In the genomic region with DNA sequence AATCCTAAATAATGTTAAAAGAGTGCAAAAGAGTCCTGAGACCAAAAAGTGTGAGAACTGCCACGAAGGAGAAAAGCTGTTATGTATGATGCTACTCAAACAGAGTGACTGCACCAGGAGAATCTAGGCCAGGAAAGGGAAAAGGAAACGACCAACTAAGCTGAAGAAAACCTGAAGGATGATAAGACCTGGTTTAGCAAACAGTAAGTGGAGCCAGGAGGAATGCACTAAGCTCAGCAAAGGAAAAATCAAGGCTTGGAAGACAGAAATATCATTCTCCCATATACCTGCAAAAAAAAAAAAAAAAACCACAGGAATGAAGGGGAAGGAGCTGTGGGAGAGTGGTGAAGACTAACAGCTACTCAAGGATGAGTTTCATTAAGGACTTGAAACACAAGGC, we compare ENCODE assay signal across 16 cellular contexts. TPM values are rescaled to one million over a fixed set of nuclear protein-coding genes. Genes with fewer than 3 reads are reported as not detected.
DNase-seq lines count a peak whose midpoint lies in the region; ATAC-seq and TF ChIP-seq lines count a peak whose summit lies in the region.
"Had no signal": no experiment of that assay in that cellular context is flagged by ENCODE, and none has a peak within 500 bp of the region (broad histone marks: within the 10 kb centered on the region; RNA-seq: fewer than 3 reads in every experiment).

No MANE protein-coding gene starts in this region.

- H3K27ac ChIP-seq in H9 (ENCODE audit: insufficient read length, low read depth, low read length) (no peak overlapping the region), trophoblast cell (ENCODE audit: low read depth, low read length) (no peak overlapping the region)

- no peak overlapping the region for H3K9ac ChIP-seq in H9 (ENCODE audit: extremely low read depth, insufficient read length, low read length)
- no peak overlapping the region for H3K9ac ChIP-seq in trophoblast cell (ENCODE audit: low read length)

- no peak overlapping the region for H2BK15ac ChIP-seq in H9 (ENCODE audit: low read depth, low read length)

- no peak overlapping the region for H4K8ac ChIP-seq in H9 (replicated peaks; ENCODE audit: insufficient read length, low read depth, low read length)
- H4K8ac ChIP-seq in trophoblast cell (ENCODE audit: low read depth, low read length) = no peak overlapping the region

- H3K79me2 ChIP-seq in H9 (ENCODE audit: insufficient read depth, low read length) (no peaks in the 10 kb centered on the region), trophoblast cell (ENCODE audit: control insufficient read depth, insufficient read depth, low read length, poor library complexity) (no peaks in the 10 kb centered on the region)

- H2BK120ac ChIP-seq in H9 (ENCODE audit: low read depth, low read length, poor library complexity, severe bottlenecking) = no peak overlapping the region
- no peak overlapping the region for H2BK120ac ChIP-seq in trophoblast cell (ENCODE audit: insufficient read depth, low read length, poor library complexity)

- H2AFZ ChIP-seq in H9 (ENCODE audit: low read length) (no peak overlapping the region), trophoblast cell (ENCODE audit: insufficient read depth, low read length, poor library complexity) (no peak overlapping the region)

- no peak for DNase-seq in activated CD4-positive, alpha-beta T cell treated with anti-CD3 and anti-CD28 coated beads, Interleukin-2, amount 10 ng/mL, durations not matched to agents 24 days and 14 days
- DNase-seq in activated CD4-positive, alpha-beta T cell treated with anti-CD3 and anti-CD28 coated beads, Interleukin-2, amount 50 U/mL, for 48 hours = no peak
- DNase-seq in T-helper 17 cell (no peak), endothelial cell (ENCODE audit: low spot score) (no peak), progenitor cell of endocrine pancreas (ENCODE audit: low spot score, unreplicated experiment) (no peak), H9 (no peak), H4 (ENCODE audit: low spot score) (no peak), trophoblast cell (no peak)
- DNase-seq: 8988T, BE2C, DMS 273 treated with DMSO at 0.1 percent for 48 hours, GF-D8, NCI-H187, OCI-M1, SHP77 treated with DMSO at 0.1 percent for 48 hours had no signal

- no peaks in the 10 kb centered on the region for H3K23me2 ChIP-seq in H9 (ENCODE audit: insufficient read length, low read depth, low read length, poor library complexity, severe bottlenecking)

- no peaks in the 10 kb centered on the region for H3K9me3 Mint-ChIP-seq in activated CD4-positive, alpha-beta T cell treated with anti-CD3 and anti-CD28 coated beads, Interleukin-2, amount 10 ng/mL, durations not matched to agents 24 days and 14 days
- no peaks in the 10 kb centered on the region for H3K9me3 Mint-ChIP-seq in endothelial cell (ENCODE audit: unreplicated experiment)
- H3K9me3 Mint-ChIP-seq in progenitor cell of endocrine pancreas (ENCODE audit: low read depth) = no peaks in the 10 kb centered on the region
- H3K9me3 Mint-ChIP-seq in H9 = no peaks in the 10 kb centered on the region

- H3K4ac ChIP-seq in H9 (ENCODE audit: low read depth, low read length) = no peak overlapping the region
- no peak overlapping the region for H3K4ac ChIP-seq in trophoblast cell (ENCODE audit: low read depth, low read length)

- H3K79me1 ChIP-seq in H9 (ENCODE audit: insufficient read depth, low read depth, low read length, poor library complexity, severe bottlenecking) = no peaks in the 10 kb centered on the region
- no peaks in the 10 kb centered on the region for H3K79me1 ChIP-seq in trophoblast cell (ENCODE audit: low read length)

- H4K12ac ChIP-seq in trophoblast cell (ENCODE audit: low read depth, low read length) = no peak overlapping the region

- H3K27me3 ChIP-seq in H9 (ENCODE audit: insufficient read depth, low read length) (no peaks in the 10 kb centered on the region), trophoblast cell (ENCODE audit: insufficient read depth, low read length) (no peaks in the 10 kb centered on the region)
- H3K27me3 ChIP-seq: BE2C had no signal

- H3T11ph ChIP-seq in H9 (ENCODE audit: low read length) = no peak overlapping the region

- H4K20me1 ChIP-seq in H9 (ENCODE audit: control insufficient read depth, insufficient read depth, insufficient read length) = no peaks in the 10 kb centered on the region

- H3K4me3 ChIP-seq in trophoblast cell (ENCODE audit: low read depth, low read length) = no peak overlapping the region
- H3K4me3 ChIP-seq: HAP-1 had no signal

- peaks cover under 1 to 4% of the 10 kb centered on the region in 2 experiments for H3K36me3 ChIP-seq in trophoblast cell (ENCODE audit: control insufficient read depth in 1 of 2, insufficient read depth in 2 of 2, low read length in 2 of 2)
- H3K36me3 ChIP-seq: BE2C had no signal

- H2BK20ac ChIP-seq in H9 (ENCODE audit: low read depth, low read length, poor library complexity, severe bottlenecking) = no peak overlapping the region

- no peak overlapping the region for H4K5ac ChIP-seq in H9 (ENCODE audit: insufficient read length, low read depth, low read length)

- H3K4me1 Mint-ChIP-seq in activated CD4-positive, alpha-beta T cell treated with anti-CD3 and anti-CD28 coated beads, Interleukin-2, amount 10 ng/mL, durations not matched to agents 24 days and 14 days = peaks cover 23% of the 10 kb centered on the region
- peaks cover 33% of the 10 kb centered on the region for H3K4me1 Mint-ChIP-seq in T-helper 17 cell
- H3K4me1 Mint-ChIP-seq in endothelial cell (ENCODE audit: unreplicated experiment) = peaks cover 34% of the 10 kb centered on the region
- peaks cover 42% of the 10 kb centered on the region for H3K4me1 Mint-ChIP-seq in progenitor cell of endocrine pancreas (ENCODE audit: low read depth)
- peaks cover 27 to 32% of the 10 kb centered on the region in 2 experiments for H3K4me1 Mint-ChIP-seq in H9

- H3K9me3 ChIP-seq in T-helper 17 cell (ENCODE audit: control insufficient read depth, low read length, poor library complexity, severe bottlenecking) = no peaks in the 10 kb centered on the region
- no peaks in the 10 kb centered on the region for H3K9me3 ChIP-seq in H9 (ENCODE audit: control insufficient read depth, low read depth, low read length)
- no peaks in the 10 kb centered on the region for H3K9me3 ChIP-seq in trophoblast cell (ENCODE audit: insufficient read depth, low read depth, low read length)
- H3K9me3 ChIP-seq: BE2C, HAP-1 had no signal

- ATAC-seq in T-helper 17 cell = no peak

- H3K23ac ChIP-seq in H9 (ENCODE audit: insufficient read length, low read depth, low read length) (no peak overlapping the region), trophoblast cell (ENCODE audit: low read length) (no peak overlapping the region)

- H2BK12ac ChIP-seq in H9 (ENCODE audit: insufficient read length, low read depth, low read length) = no peak overlapping the region
- no peak overlapping the region for H2BK12ac ChIP-seq in trophoblast cell (ENCODE audit: low read length)

- H3K4me3 Mint-ChIP-seq in activated CD4-positive, alpha-beta T cell treated with anti-CD3 and anti-CD28 coated beads, Interleukin-2, amount 10 ng/mL, durations not matched to agents 24 days and 14 days = no peak overlapping the region
- peak overlapping the region; percentile 64 for H3K4me3 Mint-ChIP-seq in T-helper 17 cell
- H3K4me3 Mint-ChIP-seq in endothelial cell (ENCODE audit: unreplicated experiment) = peak overlapping the region; percentile 69
- H3K4me3 Mint-ChIP-seq in progenitor cell of endocrine pancreas (ENCODE audit: low read depth) = no peak overlapping the region
- no peak overlapping the region for H3K4me3 Mint-ChIP-seq in H9

- H3K18ac ChIP-seq in H9 (ENCODE audit: insufficient read length, low read depth, low read length) (no peak overlapping the region), trophoblast cell (ENCODE audit: low read length) (no peak overlapping the region)

- intact Hi-C loops in activated CD4-positive, alpha-beta T cell treated with anti-CD3 and anti-CD28 coated beads, Interleukin-2, amount 10 ng/mL, durations not matched to agents 24 days and 14 days (cut with micrococcal nuclease) = no loop called here

- H3K4me2 ChIP-seq in H9 (ENCODE audit: insufficient read depth, insufficient read length, low read length) (no peak overlapping the region), trophoblast cell (ENCODE audit: low read length) (no peak overlapping the region)

- peak overlapping the region; percentile 48 for H3K27ac Mint-ChIP-seq in activated CD4-positive, alpha-beta T cell treated with anti-CD3 and anti-CD28 coated beads, Interleukin-2, amount 10 ng/mL, durations not matched to agents 24 days and 14 days
- H3K27ac Mint-ChIP-seq in T-helper 17 cell (no peak overlapping the region), endothelial cell (ENCODE audit: unreplicated experiment) (peak overlapping the region; percentile 97), progenitor cell of endocrine pancreas (peak overlapping the region; percentile 63), H9 (no peak overlapping the region; a peak in 2 of 7 replicates)

- peaks cover 6% of the 10 kb centered on the region; the same call in 1 of the 2 replicates for H3K4me1 ChIP-seq in H9 (ENCODE audit: insufficient read depth, low read length)
- peaks cover 4 to 6% of the 10 kb centered on the region in 2 experiments for H3K4me1 ChIP-seq in trophoblast cell (ENCODE audit: control insufficient read depth in 1 of 2, insufficient read depth in 2 of 2, low read length in 2 of 2)
- H3K4me1 ChIP-seq: BE2C, HAP-1 had no signal

- H2AK5ac ChIP-seq in H9 (ENCODE audit: insufficient read length, low read length) = no peak overlapping the region
- H2AK5ac ChIP-seq in trophoblast cell (ENCODE audit: low read length) = no peak overlapping the region

- no CpG with 5 or more reads among the region's 2 CpGs for WGBS in H9 (ENCODE audit: extremely low coverage, insufficient read length, low lambda C conversion rate)
- WGBS in trophoblast cell (ENCODE audit: extremely low coverage, insufficient coverage, insufficient read length) = no CpG with 5 or more reads among the region's 2 CpGs

- no peak overlapping the region for H3K56ac ChIP-seq in H9 (ENCODE audit: insufficient read length, low read depth, low read length)

- H2BK5ac ChIP-seq in H9 (ENCODE audit: insufficient read length, low read length) = no peak overlapping the region
- H2BK5ac ChIP-seq in trophoblast cell (ENCODE audit: low read depth, low read length, poor library complexity) = no peak overlapping the region

- no peaks in the 10 kb centered on the region for H3K27me3 Mint-ChIP-seq in activated CD4-positive, alpha-beta T cell treated with anti-CD3 and anti-CD28 coated beads, Interleukin-2, amount 10 ng/mL, durations not matched to agents 24 days and 14 days
- H3K27me3 Mint-ChIP-seq in T-helper 17 cell (no peaks in the 10 kb centered on the region), endothelial cell (ENCODE audit: unreplicated experiment) (no peaks in the 10 kb centered on the region), progenitor cell of endocrine pancreas (no peaks in the 10 kb centered on the region), H9 (ENCODE audit: low read depth) (peaks cover 4% of the 10 kb centered on the region)

- TF ChIP-seq CTCF in endothelial cell (IDR thresholded peaks at IDR 0.05; ENCODE audit: unreplicated experiment) (no peak), progenitor cell of endocrine pancreas (IDR thresholded peaks at IDR 0.05; ENCODE audit: unreplicated experiment) (no peak), H9 (conservative IDR thresholded peaks at IDR 0.05) (no peak)

- no peak overlapping the region for H4K91ac ChIP-seq in H9 (ENCODE audit: insufficient read length, low read depth, low read length)
- no peak overlapping the region for H4K91ac ChIP-seq in trophoblast cell (ENCODE audit: low read depth, low read length)

- H3K14ac ChIP-seq in H9 (ENCODE audit: insufficient read depth, low read length) (no peak overlapping the region), trophoblast cell (ENCODE audit: low read length) (no peak overlapping the region)

- H3K36me3 Mint-ChIP-seq in activated CD4-positive, alpha-beta T cell treated with anti-CD3 and anti-CD28 coated beads, Interleukin-2, amount 10 ng/mL, durations not matched to agents 24 days and 14 days (ENCODE audit: low read depth) = peaks cover 30% of the 10 kb centered on the region
- peaks cover 15% of the 10 kb centered on the region for H3K36me3 Mint-ChIP-seq in T-helper 17 cell (ENCODE audit: low read depth)
- no peaks in the 10 kb centered on the region for H3K36me3 Mint-ChIP-seq in endothelial cell (ENCODE audit: low read depth, unreplicated experiment)
- H3K36me3 Mint-ChIP-seq in progenitor cell of endocrine pancreas (ENCODE audit: insufficient read depth) = peaks cover 1% of the 10 kb centered on the region
- H3K36me3 Mint-ChIP-seq in H9 (ENCODE audit: insufficient read depth in 1 of 3, low read depth in 3 of 3) = peaks cover 2 to 7% (median 3%) of the 10 kb centered on the region in 3 experiments; a peak in 6 of 7 replicates

RNA-seq across cellular contexts. Expression of gene CMC2, which starts 21.1 kb away (rescaled TPM):
- total RNA-seq in activated CD4-positive, alpha-beta T cell treated with anti-CD3 and anti-CD28 coated beads, Interleukin-2, amount 10 ng/mL, durations not matched to agents 24 days and 14 days = 130 and 137 TPM in 2 replicates
- 10 to 100 TPM; 78.3 to 86.6 TPM for total RNA-seq in T-helper 17 cell
- 51.1 TPM for total RNA-seq in endothelial cell (ENCODE audit: unreplicated experiment)
- 56.5 and 58.5 TPM in 2 replicates for total RNA-seq in progenitor cell of endocrine pancreas
- 64.2 and 65.7 TPM in 2 replicates for total RNA-seq in H9 (2021)
- 135 and 176 TPM in 2 replicates for total RNA-seq in H4 (2014; rRNA removed; shearing (Covaris generic))
- polyA plus RNA-seq in trophoblast cell (2013) = 133 and 138 TPM in 2 replicates

RNA-seq across cellular contexts. Expression of gene CENPN, which starts 21.4 kb away (rescaled TPM):
- 61.8 and 63.3 TPM in 2 replicates for total RNA-seq in activated CD4-positive, alpha-beta T cell treated with anti-CD3 and anti-CD28 coated beads, Interleukin-2, amount 10 ng/mL, durations not matched to agents 24 days and 14 days
- 10 to 100 TPM in 1 of 2 donors, 1 to 10 TPM in 1; 8.8 to 14.8 TPM for total RNA-seq in T-helper 17 cell
- 17.0 TPM for total RNA-seq in endothelial cell (ENCODE audit: unreplicated experiment)
- 25.8 and 27.4 TPM in 2 replicates for total RNA-seq in progenitor cell of endocrine pancreas
- total RNA-seq in H9 (2021) = 78.6 and 83.2 TPM in 2 replicates
- 147 and 234 TPM in 2 replicates for total RNA-seq in H4 (2014; rRNA removed; shearing (Covaris generic))
- 51.1 and 54.3 TPM in 2 replicates for polyA plus RNA-seq in trophoblast cell (2013)

RNA-seq across cellular contexts. Expression of gene ATMIN, which starts 50.0 kb away (rescaled TPM):
- 31.1 and 33.5 TPM in 2 replicates for total RNA-seq in activated CD4-positive, alpha-beta T cell treated with anti-CD3 and anti-CD28 coated beads, Interleukin-2, amount 10 ng/mL, durations not matched to agents 24 days and 14 days
- 10 to 100 TPM; 31.3 to 31.5 TPM for total RNA-seq in T-helper 17 cell
- 33.2 TPM for total RNA-seq in endothelial cell (ENCODE audit: unreplicated experiment)
- total RNA-seq in progenitor cell of endocrine pancreas = 47.1 and 50.1 TPM in 2 replicates
- 56.5 and 66.6 TPM in 2 replicates for total RNA-seq in H9 (2021)
- 36.5 and 44.2 TPM in 2 replicates for total RNA-seq in H4 (2014; rRNA removed; shearing (Covaris generic))
- 70.1 and 72.4 TPM in 2 replicates for polyA plus RNA-seq in trophoblast cell (2013)

Comparison
In these comparisons a context has a peak if more than half of its experiments do, and no peak if none do; other contexts are left out.
1. H3K27ac Mint-ChIP-seq: peak in activated CD4-positive, alpha-beta T cell treated with anti-CD3 and anti-CD28 coated beads, Interleukin-2, amount 10 ng/mL, durations not matched to agents 24 days and 14 days (single experiment), endothelial cell (single experiment) and progenitor cell of endocrine pancreas (single experiment); none in T-helper 17 cell (single experiment) and H9 (0 of 3).
2. H3K4me3 Mint-ChIP-seq: peak in T-helper 17 cell (single experiment) and endothelial cell (single experiment); none in activated CD4-positive, alpha-beta T cell treated with anti-CD3 and anti-CD28 coated beads, Interleukin-2, amount 10 ng/mL, durations not matched to agents 24 days and 14 days (single experiment), progenitor cell of endocrine pancreas (single experiment) and H9 (0 of 2).